27 cellular contexts compared by ENCODE assay signal in genomic region chrX:150157291-150157690, GRCh38.
"Had no signal": no experiment of that assay in that cellular context is flagged by ENCODE, and none has a peak within 500 bp of the region (broad histone marks: within the 10 kb centered on the region; RNA-seq: fewer than 3 reads in every experiment).

No MANE protein-coding gene starts in this region.

- DNase-seq: activated CD4-positive, alpha-beta memory T cell treated with anti-CD3 and anti-CD28 coated beads, Interleukin-2, amount 10 ng/mL, durations not matched to agents 7 days and 5 days; activated CD4-positive, alpha-beta T cell treated with anti-CD3 and anti-CD28 coated beads, Interleukin-2, amount 10 ng/mL, durations not matched to agents 24 days and 14 days; activated CD4-positive, CD25-positive, alpha-beta regulatory T cell treated with anti-CD3 and anti-CD28 coated beads, Interleukin-2, amount 50 U/mL, for 72 hours; activated CD8-positive, alpha-beta memory T cell treated with anti-CD3 and anti-CD28 coated beads, Interleukin-2, amount 50 U/mL, for 48 hours; activated gamma-delta T cell; activated naive CD4-positive, alpha-beta T cell treated with anti-CD3 and anti-CD28 coated beads, Interleukin-2, amount 50 U/mL, for 16 hours; activated T-cell treated with anti-CD3 and anti-CD28 coated beads, Interleukin-2, amount 50 U/mL, for 24 hours; amniotic stem cell; brain microvascular endothelial cell; cortex of kidney; effector memory CD8-positive, alpha-beta T cell; left lung; lower lobe of right lung; mesendoderm; right lobe of liver; stimulated activated CD4-positive, alpha-beta T cell treated with anti-CD3 and anti-CD28 coated beads, Interleukin-1b, Interleukin-23, amount 100 ng/mL, for 48 hours; stimulated activated CD4-positive, alpha-beta T cell treated with anti-CD3 and anti-CD28 coated beads, Interleukin-4, amount 100 ng/mL, for 4 hours; stimulated activated CD8-positive, alpha-beta memory T cell treated with anti-CD3 and anti-CD28 coated beads, Interleukin-4, amount 100 ng/mL, for 48 hours; stimulated activated naive CD8-positive, alpha-beta T cell treated with anti-CD3 and anti-CD28 coated beads, Interleukin-15, amount 100 ng/mL, for 72 hours; substantia nigra; T-helper 17 cell; T1000; uterus had no signal

- H3K4me1 ChIP-seq: gastroesophageal sphincter, left lung, lower lobe of right lung, right lobe of liver, uterus had no signal

- ATAC-seq: effector memory CD8-positive, alpha-beta T cell; gastroesophageal sphincter; left lung; lower lobe of right lung; right lobe of liver; stimulated activated memory B cell treated with anti-CD40 and anti-IgM and Interleukin-4, amounts not matched to agents 10 μg/mL and 1 μg/mL and 100 μg/mL, for 72 hours; stimulated activated naive CD8-positive, alpha-beta T cell treated with anti-CD3 and anti-CD28 coated beads, Interleukin-15, amount 100 ng/mL, for 72 hours; T-helper 17 cell had no signal

- H3K9me3 ChIP-seq: gastroesophageal sphincter, left lung, lower lobe of right lung, right lobe of liver, uterus had no signal

- H3K4me3 ChIP-seq: gastroesophageal sphincter, hepatocyte, left lung, lower lobe of right lung, right lobe of liver, skin epidermis, uterus had no signal

- H3K36me3 ChIP-seq: brain microvascular endothelial cell, gastroesophageal sphincter, left lung, lower lobe of right lung, right lobe of liver, uterus had no signal
